ENCODE assay signal across 30 cellular contexts in genomic region chr7:21791046-21791445, GRCh38.
"Had no signal": no experiment of that assay in that cellular context is flagged by ENCODE, and none has a peak within 500 bp of the region (broad histone marks: within the 10 kb centered on the region; RNA-seq: fewer than 3 reads in every experiment).

No MANE protein-coding gene starts in this region.

- ATAC-seq: activated CD8-positive, alpha-beta T cell treated with anti-CD3 and anti-CD28 coated beads for 36 hours; activated naive CD4-positive, alpha-beta T cell treated with anti-CD3 and anti-CD28 coated beads, Interleukin-2, amount 50 U/mL, for 72 hours; activated T-cell treated with anti-CD3 and anti-CD28 coated beads, Interleukin-2, amount 50 U/mL, for 4 hours; activated T-cell treated with anti-CD3 and anti-CD28 coated beads, Interleukin-2, amount 50 U/mL, for 72 hours; activated T-helper 17 cell treated with anti-CD3 and anti-CD28 coated beads, Interleukin-2, amount 50 U/mL, for 72 hours had no signal

- H3K4me3 ChIP-seq: adrenal gland, cardiac muscle cell had no signal

- DNase-seq: activated B cell treated with CpG ODN at 0.5 μM for 24 hours; activated CD4-positive, alpha-beta memory T cell treated with anti-CD3 and anti-CD28 coated beads for 36 hours; activated CD4-positive, alpha-beta T cell treated with anti-CD3 and anti-CD28 coated beads for 4 hours; activated CD4-positive, alpha-beta T cell treated with anti-CD3 and anti-CD28 coated beads, Interleukin-2, amount 10 ng/mL, durations not matched to agents 24 days and 14 days; activated CD4-positive, alpha-beta T cell treated with anti-CD3 and anti-CD28 coated beads, Interleukin-2, amount 50 U/mL, for 1 hour; activated CD4-positive, alpha-beta T cell treated with anti-CD3 and anti-CD28 coated beads, Interleukin-2, amount 50 U/mL, for 4 hours; activated CD4-positive, CD25-positive, alpha-beta regulatory T cell treated with anti-CD3 and anti-CD28 coated beads, Interleukin-2, amount 50 U/mL, for 72 hours; activated CD8-positive, alpha-beta memory T cell treated with anti-CD3 and anti-CD28 coated beads, Interleukin-2, amount 50 U/mL, for 4 hours; activated CD8-positive, alpha-beta T cell treated with anti-CD3 and anti-CD28 coated beads for 36 hours; activated effector memory CD4-positive, alpha-beta T cell treated with anti-CD3 and anti-CD28 coated beads, Interleukin-2, amount 50 U/mL, for 16 hours; activated gamma-delta T cell treated with Interleukin-2 at 50 U/mL for 16 hours; activated naive CD4-positive, alpha-beta T cell; activated naive CD4-positive, alpha-beta T cell treated with anti-CD3 and anti-CD28 coated beads for 36 hours; activated naive CD4-positive, alpha-beta T cell treated with anti-CD3 and anti-CD28 coated beads, Interleukin-2, amount 50 U/mL, for 16 hours; activated naive CD8-positive, alpha-beta T cell treated with anti-CD3 and anti-CD28 coated beads for 36 hours; activated T-cell treated with anti-CD3 and anti-CD28 coated beads for 4 hours; activated T-cell treated with anti-CD3 and anti-CD28 coated beads, Interleukin-2, amount 50 U/mL, for 1 hour; activated T-cell treated with anti-CD3 and anti-CD28 coated beads, Interleukin-2, amount 50 U/mL, for 4 hours; activated T-cell treated with anti-CD3 and anti-CD28 coated beads, Interleukin-2, amount 50 U/mL, for 72 hours; adrenal gland; amniotic stem cell; aorta; caudate nucleus; T-helper 1 cell; T-helper 2 cell; T-helper 9 cell had no signal

- H3K4me1 ChIP-seq: adrenal gland had no signal

- H3K27ac ChIP-seq: adrenal gland, cardiac muscle cell, VCaP had no signal

- H3K36me3 ChIP-seq: adrenal gland, cardiac muscle cell had no signal

- H3K9me3 ChIP-seq: adrenal gland had no signal

- H3K27me3 ChIP-seq: adrenal gland, cardiac muscle cell had no signal
